Comparison of ENCODE assay signal across 25 cellular contexts in genomic region chr3:133114198-133114597, GRCh38.
"Had no signal": no experiment of that assay in that cellular context is flagged by ENCODE, and none has a peak within 500 bp of the region (broad histone marks: within the 10 kb centered on the region; RNA-seq: fewer than 3 reads in every experiment).

No MANE protein-coding gene starts in this region.

- H3K4me2 ChIP-seq: neural progenitor cell had no signal

- H3K27ac ChIP-seq: left lung, neural progenitor cell, sigmoid colon, spleen, testis, uterus, WERI-Rb-1 had no signal

- DNase-seq: activated CD4-positive, alpha-beta T cell treated with anti-CD3 and anti-CD28 coated beads, Interleukin-2, amount 10 ng/mL, durations not matched to agents 7 days and 5 days; activated CD4-positive, CD25-positive, alpha-beta regulatory T cell treated with anti-CD3 and anti-CD28 coated beads, Interleukin-2, amount 50 U/mL, for 72 hours; activated CD8-positive, alpha-beta memory T cell treated with anti-CD3 and anti-CD28 coated beads, Interleukin-2, amount 10 ng/mL, durations not matched to agents 7 days and 5 days; activated CD8-positive, alpha-beta T cell treated with anti-CD3 and anti-CD28 coated beads for 36 hours; activated effector memory CD4-positive, alpha-beta T cell treated with anti-CD3 and anti-CD28 coated beads, Interleukin-2, amount 50 U/mL, for 16 hours; activated naive CD4-positive, alpha-beta T cell treated with anti-CD3 and anti-CD28 coated beads, Interleukin-2, amount 10 ng/mL, durations not matched to agents 7 days and 5 days; activated T-cell treated with anti-CD3 and anti-CD28 coated beads for 4 hours; central memory CD4-positive, alpha-beta T cell; effector memory CD4-positive, alpha-beta T cell; foreskin melanocyte; hippocampal formation; kidney glomerular epithelial cell; left lung; naive thymus-derived CD4-positive, alpha-beta T cell; posterior cingulate gyrus; sigmoid colon; spleen; stimulated activated CD4-positive, alpha-beta T cell treated with anti-CD3 and anti-CD28 coated beads, Interleukin-4, amount 100 ng/mL, for 1 hour; stimulated activated naive CD4-positive, alpha-beta T cell; testis; trophoblast cell; uterus; WERI-Rb-1 had no signal

- H3K9me3 ChIP-seq: left lung, sigmoid colon, spleen, testis, uterus had no signal

- ATAC-seq: activated CD8-positive, alpha-beta memory T cell treated with anti-CD3 and anti-CD28 coated beads, Interleukin-2, amount 10 ng/mL, durations not matched to agents 7 days and 5 days; activated CD8-positive, alpha-beta T cell treated with anti-CD3 and anti-CD28 coated beads for 36 hours; left lung; naive thymus-derived CD4-positive, alpha-beta T cell had no signal

- H3K4me3 ChIP-seq: left lung, lung, neural progenitor cell, sigmoid colon, spleen, testis, uterus had no signal

- H3K36me3 ChIP-seq: left lung, neural progenitor cell, sigmoid colon, spleen, uterus, WERI-Rb-1 had no signal

- H3K4me1 ChIP-seq: left lung, sigmoid colon, spleen, testis, uterus had no signal

- H3K27me3 ChIP-seq: left lung, neural progenitor cell, sigmoid colon, spleen, testis, uterus had no signal
